Comparison of ENCODE assay signal across 16 cellular contexts in the genomic region with DNA sequence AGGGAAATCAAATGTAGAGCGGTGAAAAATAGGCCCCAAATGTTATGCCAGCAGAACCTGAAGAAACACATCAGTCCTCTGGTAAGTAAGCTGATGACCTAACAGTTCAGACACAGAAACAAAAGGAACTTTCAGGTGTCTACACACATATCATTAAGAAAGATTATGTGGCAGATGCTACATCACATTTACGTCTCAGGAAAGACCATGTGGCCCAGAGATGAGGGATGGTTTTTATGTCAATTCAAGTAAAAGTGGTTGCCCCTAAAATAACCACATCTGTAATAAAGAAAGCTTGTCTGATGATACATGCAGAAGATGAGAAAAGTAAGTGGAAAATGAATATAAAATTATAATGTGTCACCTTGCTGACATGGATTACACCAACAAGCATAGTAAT. TPM values are rescaled to one million over a fixed set of nuclear protein-coding genes. Genes with fewer than 3 reads are reported as not detected.
DNase-seq lines count a peak whose midpoint lies in the region; ATAC-seq, FAIRE-seq and TF ChIP-seq lines count a peak whose summit lies in the region.
"Had no signal": no experiment of that assay in that cellular context is flagged by ENCODE, and none has a peak within 500 bp of the region (broad histone marks: within the 10 kb centered on the region; RNA-seq: fewer than 3 reads in every experiment).

No MANE protein-coding gene starts in this region.

- peaks cover 0 to 3% of the 10 kb centered on the region in 2 donors for H3K36me3 Mint-ChIP-seq in activated T-cell treated with anti-CD3 and anti-CD28 coated beads, Interleukin-2, amount 50 U/mL, for 72 hours (ENCODE audit: insufficient read depth in 2 of 2)
- H3K36me3 Mint-ChIP-seq in osteocyte (ENCODE audit: unreplicated experiment): no peaks in the 10 kb centered on the region

- FAIRE-seq in H54 (lab: Jason Lieb, UNC): peak; percentile 91

- peaks cover 69% of the 10 kb centered on the region for H3K4me1 Mint-ChIP-seq in activated T-cell treated with anti-CD3 and anti-CD28 coated beads, Interleukin-2, amount 50 U/mL, for 72 hours (ENCODE audit: low read depth)
- H3K4me1 Mint-ChIP-seq in osteocyte (ENCODE audit: unreplicated experiment): peaks cover 75% of the 10 kb centered on the region

- TF ChIP-seq POLR2A in H54 (IDR thresholded peaks at IDR 0.05; ENCODE audit: low read depth, low read length): no peak

- no peak overlapping the region for H3K4me3 Mint-ChIP-seq in activated T-cell treated with anti-CD3 and anti-CD28 coated beads, Interleukin-2, amount 50 U/mL, for 72 hours
- no peak overlapping the region for H3K4me3 Mint-ChIP-seq in osteocyte (ENCODE audit: unreplicated experiment)
- H3K4me3 Mint-ChIP-seq: B cell; CD4-positive, CD25-positive, alpha-beta regulatory T cell had no signal

- peak; percentile 90 to 94 for ATAC-seq in activated T-cell treated with anti-CD3 and anti-CD28 coated beads, Interleukin-2, amount 50 U/mL, for 72 hours (replicated peaks in 1 of 2)
- ATAC-seq in GM21825 (IDR thresholded peaks at IDR 0.05; ENCODE audit: unreplicated experiment): no peak

- peak overlapping the region; percentile 34 for H3K27ac Mint-ChIP-seq in activated T-cell treated with anti-CD3 and anti-CD28 coated beads, Interleukin-2, amount 50 U/mL, for 72 hours
- H3K27ac Mint-ChIP-seq in osteocyte (ENCODE audit: unreplicated experiment): peak overlapping the region; percentile 46
- H3K27ac Mint-ChIP-seq: B cell had no signal

- peak in 1 of 2 donors; percentile 12 for DNase-seq in activated T-cell treated with anti-CD3 and anti-CD28 coated beads, Interleukin-2, amount 50 U/mL, for 72 hours
- DNase-seq in activated T-cell treated with anti-CD3 and anti-CD28 coated beads, Interleukin-2, amount 50 U/mL, for 1 hour: no peak
- DNase-seq in H54 (ENCODE audit: insufficient read length, low spot score) (no peak), NCI-H69 (lab: John Stamatoyannopoulos, UW) (peak; percentile 88), osteocyte (ENCODE audit: extremely low spot score, unreplicated experiment) (no peak)
- DNase-seq in activated CD8-positive, alpha-beta memory T cell treated with anti-CD3 and anti-CD28 coated beads for 24 hours: no peak
- DNase-seq: ACHN; CD4-positive, CD25-positive, alpha-beta regulatory T cell; H7; NCI-H187; NCI-H226; NCI-H524 treated with DMSO at 0.1 percent for 48 hours; OCI-M1; SIG-M5 had no signal

- H3K27me3 Mint-ChIP-seq in activated T-cell treated with anti-CD3 and anti-CD28 coated beads, Interleukin-2, amount 50 U/mL, for 72 hours (ENCODE audit: low read depth): no peaks in the 10 kb centered on the region
- H3K27me3 Mint-ChIP-seq in osteocyte (ENCODE audit: unreplicated experiment): no peaks in the 10 kb centered on the region
- H3K27me3 Mint-ChIP-seq: CD4-positive, CD25-positive, alpha-beta regulatory T cell had no signal

- peaks cover 0 to 3% of the 10 kb centered on the region in 2 donors for H3K9me3 Mint-ChIP-seq in activated T-cell treated with anti-CD3 and anti-CD28 coated beads, Interleukin-2, amount 50 U/mL, for 72 hours
- no peaks in the 10 kb centered on the region for H3K9me3 Mint-ChIP-seq in osteocyte (ENCODE audit: unreplicated experiment)

- no peak for TF ChIP-seq CTCF in osteocyte (IDR thresholded peaks at IDR 0.05)

RNA-seq across cellular contexts. Expression of a gene that starts 31.4 kb away (rescaled TPM):
- 10 to 100 TPM; 22.3 to 22.7 TPM for total RNA-seq in activated T-cell treated with anti-CD3 and anti-CD28 coated beads, Interleukin-2, amount 50 U/mL, for 72 hours
- total RNA-seq in osteocyte: 65.9 and 71.2 TPM in 2 replicates
